ENCODE assay signal across 18 cellular contexts in genomic region chr2:239411117-239411516, GRCh38. TPM values are rescaled to one million over a fixed set of nuclear protein-coding genes. Genes with fewer than 3 reads are reported as not detected.
A peak's percentile ranks its signal among the peaks of the same experiment; 100 is the strongest.
DNase-seq lines count a peak whose midpoint lies in the region; ATAC-seq, FAIRE-seq and TF ChIP-seq lines count a peak whose summit lies in the region.
"Had no signal": no experiment of that assay in that cellular context is flagged by ENCODE, and none has a peak within 500 bp of the region (broad histone marks: within the 10 kb centered on the region; RNA-seq: fewer than 3 reads in every experiment).

No MANE protein-coding gene starts in this region.

- peaks cover 15% of the 10 kb centered on the region for H3K4me1 ChIP-seq in CD8-positive, alpha-beta T cell (ENCODE audit: insufficient read depth, low read length)
- H3K4me1 ChIP-seq: HAP-1 had no signal

- H3K27me3 Mint-ChIP-seq in CD8-positive, alpha-beta T cell (ENCODE audit: low read depth) = peaks cover 2% of the 10 kb centered on the region
- peaks cover 5 to 13% (median 8%) of the 10 kb centered on the region in 3 donors for H3K27me3 Mint-ChIP-seq in immature natural killer cell (ENCODE audit: low read depth in 3 of 3)
- peaks cover 14% of the 10 kb centered on the region for H3K27me3 Mint-ChIP-seq in stimulated activated naive CD8-positive, alpha-beta T cell treated with anti-CD3 and anti-CD28 coated beads, Interleukin-15, amount 100 ng/mL, for 72 hours

- H3K27ac ChIP-seq in CD8-positive, alpha-beta T cell (ENCODE audit: low read depth, low read length) = no peak overlapping the region
- H3K27ac ChIP-seq: 22Rv1, BLaER1 had no signal

- peak overlapping the region; percentile 50 for H3K27ac Mint-ChIP-seq in CD8-positive, alpha-beta T cell
- no peak overlapping the region for H3K27ac Mint-ChIP-seq in immature natural killer cell
- peak overlapping the region; percentile 7 for H3K27ac Mint-ChIP-seq in stimulated activated effector memory CD8-positive, alpha-beta T cell treated with anti-CD3 and anti-CD28 coated beads, Interleukin-12 subunit alpha, Interleukin-12 subunit beta, amount 100 ng/mL, for 72 hours
- no peak overlapping the region for H3K27ac Mint-ChIP-seq in stimulated activated naive CD8-positive, alpha-beta T cell treated with anti-CD3 and anti-CD28 coated beads, Interleukin-15, amount 100 ng/mL, for 72 hours

- no peak overlapping the region for H3K4me3 ChIP-seq in CD8-positive, alpha-beta T cell (ENCODE audit: low read depth, low read length)
- H3K4me3 ChIP-seq: BLaER1, HAP-1 had no signal

- no peaks in the 10 kb centered on the region for H3K9me3 ChIP-seq in CD8-positive, alpha-beta T cell (ENCODE audit: low read length)
- H3K9me3 ChIP-seq: HAP-1 had no signal

- no peak for TF ChIP-seq POLR2A in GM12891 (IDR thresholded peaks at IDR 0.05; ENCODE audit: low read depth, low read length)

- peak; percentile 52 for DNase-seq in activated CD8-positive, alpha-beta memory T cell treated with anti-CD3 and anti-CD28 coated beads for 24 hours
- no peak for DNase-seq in activated CD8-positive, alpha-beta memory T cell treated with anti-CD3 and anti-CD28 coated beads, Interleukin-2, amount 50 U/mL, for 4 hours
- no peak for DNase-seq in CD8-positive, alpha-beta T cell
- no peak for DNase-seq in immature natural killer cell
- no peak for DNase-seq in stimulated activated effector memory CD8-positive, alpha-beta T cell treated with anti-CD3 and anti-CD28 coated beads, Interleukin-12 subunit alpha, Interleukin-12 subunit beta, amount 100 ng/mL, for 72 hours (ENCODE audit: low spot score in 2 of 2)
- DNase-seq in GM12891 (ENCODE audit: insufficient read length, low spot score) = no peak
- no peak for DNase-seq in stimulated activated naive CD8-positive, alpha-beta T cell treated with anti-CD3 and anti-CD28 coated beads, Interleukin-15, amount 100 ng/mL, for 72 hours
- DNase-seq: DMS79 treated with DMSO at 0.1 percent for 48 hours, EL, GOT3 had no signal

- no peak overlapping the region for H3K4me3 Mint-ChIP-seq in CD8-positive, alpha-beta T cell
- H3K4me3 Mint-ChIP-seq in immature natural killer cell = peak overlapping the region in 4 of 5 donors; percentile 3 to 55 (median 30)
- H3K4me3 Mint-ChIP-seq in stimulated activated effector memory CD8-positive, alpha-beta T cell treated with anti-CD3 and anti-CD28 coated beads, Interleukin-12 subunit alpha, Interleukin-12 subunit beta, amount 100 ng/mL, for 72 hours = no peak overlapping the region
- H3K4me3 Mint-ChIP-seq in stimulated activated naive CD8-positive, alpha-beta T cell treated with anti-CD3 and anti-CD28 coated beads, Interleukin-15, amount 100 ng/mL, for 72 hours = no peak overlapping the region

- H3K4me1 Mint-ChIP-seq in CD8-positive, alpha-beta T cell (ENCODE audit: low read depth) = peaks cover 19% of the 10 kb centered on the region
- H3K4me1 Mint-ChIP-seq in immature natural killer cell = peaks cover 31 to 34% of the 10 kb centered on the region in 2 donors
- H3K4me1 Mint-ChIP-seq in stimulated activated effector memory CD8-positive, alpha-beta T cell treated with anti-CD3 and anti-CD28 coated beads, Interleukin-12 subunit alpha, Interleukin-12 subunit beta, amount 100 ng/mL, for 72 hours = peaks cover 33% of the 10 kb centered on the region
- H3K4me1 Mint-ChIP-seq in stimulated activated naive CD8-positive, alpha-beta T cell treated with anti-CD3 and anti-CD28 coated beads, Interleukin-15, amount 100 ng/mL, for 72 hours = peaks cover 14% of the 10 kb centered on the region

- no peak for ATAC-seq in CD8-positive, alpha-beta T cell
- no peak for ATAC-seq in stimulated activated effector memory CD8-positive, alpha-beta T cell treated with anti-CD3 and anti-CD28 coated beads, Interleukin-12 subunit alpha, Interleukin-12 subunit beta, amount 100 ng/mL, for 72 hours
- ATAC-seq in stimulated activated naive CD8-positive, alpha-beta T cell treated with anti-CD3 and anti-CD28 coated beads, Interleukin-15, amount 100 ng/mL, for 72 hours = no peak
- ATAC-seq: HepG2 had no signal

- H3K27me3 ChIP-seq in CD8-positive, alpha-beta T cell (ENCODE audit: insufficient read depth, low read length) = no peaks in the 10 kb centered on the region
- H3K27me3 ChIP-seq: BLaER1 had no signal

- POLR2A ChIA-PET in CD8-positive, alpha-beta T cell (lab: Charles Lee) = no interaction called here

- CTCF ChIA-PET in CD8-positive, alpha-beta T cell (lab: Charles Lee) = interaction anchor here (1.4 kb wide), 1 partner anchor 14 kb away, joined by 3 read pairs; no protein-coding TSS in a partner anchor

- H3K36me3 Mint-ChIP-seq in CD8-positive, alpha-beta T cell = no peaks in the 10 kb centered on the region
- peaks cover 5 to 9% (median 8%) of the 10 kb centered on the region in 3 donors for H3K36me3 Mint-ChIP-seq in immature natural killer cell
- no peaks in the 10 kb centered on the region for H3K36me3 Mint-ChIP-seq in stimulated activated effector memory CD8-positive, alpha-beta T cell treated with anti-CD3 and anti-CD28 coated beads, Interleukin-12 subunit alpha, Interleukin-12 subunit beta, amount 100 ng/mL, for 72 hours

- peaks cover 4% of the 10 kb centered on the region for H3K9me3 Mint-ChIP-seq in CD8-positive, alpha-beta T cell
- H3K9me3 Mint-ChIP-seq in immature natural killer cell = peaks cover 0 to 7% (median 3%) of the 10 kb centered on the region in 6 donors
- peaks cover 5% of the 10 kb centered on the region for H3K9me3 Mint-ChIP-seq in stimulated activated effector memory CD8-positive, alpha-beta T cell treated with anti-CD3 and anti-CD28 coated beads, Interleukin-12 subunit alpha, Interleukin-12 subunit beta, amount 100 ng/mL, for 72 hours
- H3K9me3 Mint-ChIP-seq in stimulated activated naive CD8-positive, alpha-beta T cell treated with anti-CD3 and anti-CD28 coated beads, Interleukin-15, amount 100 ng/mL, for 72 hours = peaks cover 9 to 10% of the 10 kb centered on the region in 2 donors

- no peaks in the 10 kb centered on the region for H3K36me3 ChIP-seq in CD8-positive, alpha-beta T cell (ENCODE audit: insufficient read depth, low read length)
- H3K36me3 ChIP-seq: BLaER1, HAP-1 had no signal

- FAIRE-seq in GM12891 (lab: Jason Lieb, UNC) = no peak
- FAIRE-seq: G401.6, GM12892, GM19239, HepG2, HTR-8/SVneo had no signal

- intact Hi-C loops in CD8-positive, alpha-beta T cell (cut with DNase I, micrococcal nuclease) = no loop called here

- no peak for TF ChIP-seq CTCF in CD8-positive, alpha-beta T cell (IDR thresholded peaks at IDR 0.05)

TF ChIP-seq in GM12891, 5 proteins besides CTCF, POLR2A, EP300 and RAD21:
- TF ChIP-seq POLR2AphosphoS5 (IDR thresholded peaks at IDR 0.05; ENCODE audit: low read depth, low read length) = no peak
- no peak for TF ChIP-seq TAF1 (IDR thresholded peaks at IDR 0.05; ENCODE audit: low read depth, low read length)
- no peak for TF ChIP-seq POU2F2 (IDR thresholded peaks at IDR 0.05; ENCODE audit: low read depth, low read length)
TF ChIP-seq in GM12891: peak in this region for 0.

RNA-seq across cellular contexts. Expression of gene HDAC4, which starts 10.3 kb away (rescaled TPM):
- total RNA-seq in CD8-positive, alpha-beta T cell = 10 to 100 TPM; 28.3 to 35.7 TPM
- 1 to 10 TPM; 1.9 to 8.1 (median 5.1) TPM for polyA plus RNA-seq in immature natural killer cell
- 4.0 TPM for polyA plus RNA-seq in GM12891 (2012; ENCODE audit: low read depth, missing spikeins)

Comparison
In these comparisons a context has a peak if more than half of its experiments do, and no peak if none do; other contexts are left out.
1. H3K27ac Mint-ChIP-seq: peak in CD8-positive, alpha-beta T cell (single experiment) and stimulated activated effector memory CD8-positive, alpha-beta T cell treated with anti-CD3 and anti-CD28 coated beads, Interleukin-12 subunit alpha, Interleukin-12 subunit beta, amount 100 ng/mL, for 72 hours (single experiment); none in immature natural killer cell (0 of 6) and stimulated activated naive CD8-positive, alpha-beta T cell treated with anti-CD3 and anti-CD28 coated beads, Interleukin-15, amount 100 ng/mL, for 72 hours (0 of 2).
2. H3K4me3 Mint-ChIP-seq: peak in immature natural killer cell (4 of 5); none in CD8-positive, alpha-beta T cell (single experiment), stimulated activated effector memory CD8-positive, alpha-beta T cell treated with anti-CD3 and anti-CD28 coated beads, Interleukin-12 subunit alpha, Interleukin-12 subunit beta, amount 100 ng/mL, for 72 hours (single experiment) and stimulated activated naive CD8-positive, alpha-beta T cell treated with anti-CD3 and anti-CD28 coated beads, Interleukin-15, amount 100 ng/mL, for 72 hours (0 of 2).